In genomic region chr2:203238711-203239526, GRCh38 we compare ENCODE assay signal across 7 cellular contexts. TPM values are rescaled to one million over a fixed set of nuclear protein-coding genes. Genes with fewer than 3 reads are reported as not detected.
A peak's percentile ranks its signal among the peaks of the same experiment; 100 is the strongest.
DNase-seq lines count a peak whose midpoint lies in the region; ATAC-seq, FAIRE-seq and TF ChIP-seq lines count a peak whose summit lies in the region.

Gene CYP20A1, plus strand, starts transcription at chr2:203239018. Its CDS starts 45 bp downstream, at chr2:203239063.

- peaks cover 16% of the 10 kb centered on the region for H4K20me1 ChIP-seq in astrocyte (ENCODE audit: insufficient read depth, low read length)
- H4K20me1 ChIP-seq in hepatocyte (ENCODE audit: insufficient read depth, poor library complexity, severe bottlenecking): no peaks in the 10 kb centered on the region

- H3K4me2 ChIP-seq in astrocyte (ENCODE audit: low read length): peak within 1 kb of the TSS; percentile 86
- peak within 1 kb of the TSS; percentile 87 for H3K4me2 ChIP-seq in hepatocyte

- peaks cover 19% of the 10 kb centered on the region for H3K4me1 Mint-ChIP-seq in T-helper 2 cell treated with Interferon-gamma antibody and Interleukin-4, amounts not matched to agents 5 μg/mL and 100 μg/mL, for 36 hours (ENCODE audit: low read depth)
- peaks cover 3% of the 10 kb centered on the region for H3K4me1 Mint-ChIP-seq in astrocyte (ENCODE audit: low read depth, unreplicated experiment)

- peaks cover 26% of the 10 kb centered on the region for H3K36me3 Mint-ChIP-seq in T-helper 2 cell treated with Interferon-gamma antibody and Interleukin-4, amounts not matched to agents 5 μg/mL and 100 μg/mL, for 36 hours (ENCODE audit: low read depth)
- peaks cover 8% of the 10 kb centered on the region for H3K36me3 Mint-ChIP-seq in astrocyte (ENCODE audit: low read depth, unreplicated experiment)

- H3K9ac ChIP-seq in astrocyte (ENCODE audit: low read length): peak within 1 kb of the TSS; percentile 94

- TF ChIP-seq CTCF in astrocyte (IDR thresholded peaks at IDR 0.05; ENCODE audit: insufficient read depth, low read depth, low read length) (no peak), hepatocyte (IDR thresholded peaks at IDR 0.05; ENCODE audit: poor library complexity) (peak; percentile 32)

- no peaks in the 10 kb centered on the region for H3K27me3 ChIP-seq in astrocyte (ENCODE audit: insufficient read depth, low read length)
- no peaks in the 10 kb centered on the region for H3K27me3 ChIP-seq in hepatocyte

- no peaks in the 10 kb centered on the region for H3K9me2 ChIP-seq in hepatocyte (replicated peaks; ENCODE audit: insufficient read depth)

- H3K79me2 ChIP-seq in astrocyte (ENCODE audit: insufficient read depth, low read length) (peaks cover 39% of the 10 kb centered on the region), hepatocyte (peaks cover 38% of the 10 kb centered on the region)

- DNase-seq in NCI-H1930 (lab: John Stamatoyannopoulos, UW) (peak; percentile 89 to 95), astrocyte (ENCODE audit: low read depth) (peak; percentile 91), hepatocyte (ENCODE audit: low spot score) (peak; percentile 98), retina (peak; percentile 98)
- DNase-seq in T-helper 2 cell treated with Interferon-gamma antibody and Interleukin-4, amounts not matched to agents 5 μg/mL and 100 μg/mL, for 36 hours (ENCODE audit: low spot score): peak; percentile 98

- H3K27ac Mint-ChIP-seq in T-helper 2 cell treated with Interferon-gamma antibody and Interleukin-4, amounts not matched to agents 5 μg/mL and 100 μg/mL, for 36 hours: peak within 1 kb of the TSS; percentile 100
- H3K27ac Mint-ChIP-seq in astrocyte (ENCODE audit: unreplicated experiment): peak within 1 kb of the TSS; percentile 98

- no peaks in the 10 kb centered on the region for H3K27me3 Mint-ChIP-seq in T-helper 2 cell treated with Interferon-gamma antibody and Interleukin-4, amounts not matched to agents 5 μg/mL and 100 μg/mL, for 36 hours (ENCODE audit: low read depth)
- H3K27me3 Mint-ChIP-seq in astrocyte (ENCODE audit: low read depth, unreplicated experiment): no peaks in the 10 kb centered on the region

- WGBS in hepatocyte (ENCODE audit: low lambda C conversion rate, missing lambda C conversion rate): 1% methylated on average over 74 of the region's 80 CpGs

- peak within 1 kb of the TSS; percentile 98 for H3K27ac ChIP-seq in astrocyte (ENCODE audit: low read depth, low read length)
- H3K27ac ChIP-seq in hepatocyte: peak within 1 kb of the TSS; percentile 96

- H3K4me3 ChIP-seq in astrocyte (ENCODE audit: insufficient read depth, low read depth, low read length) (peak within 1 kb of the TSS; percentile 91), hepatocyte (peak within 1 kb of the TSS; percentile 95)

- H3K4me1 ChIP-seq in astrocyte (ENCODE audit: insufficient read depth, low read length): peaks cover 6% of the 10 kb centered on the region
- peaks cover 12% of the 10 kb centered on the region for H3K4me1 ChIP-seq in hepatocyte (ENCODE audit: insufficient read depth)

- peak; percentile 92 for ATAC-seq in GM18505 (IDR thresholded peaks at IDR 0.05; ENCODE audit: unreplicated experiment)
- peak; percentile 83 for ATAC-seq in HG02973 (IDR thresholded peaks at IDR 0.05; ENCODE audit: unreplicated experiment)

- H3K9me3 Mint-ChIP-seq in T-helper 2 cell treated with Interferon-gamma antibody and Interleukin-4, amounts not matched to agents 5 μg/mL and 100 μg/mL, for 36 hours: no peaks in the 10 kb centered on the region
- no peaks in the 10 kb centered on the region for H3K9me3 Mint-ChIP-seq in astrocyte (ENCODE audit: unreplicated experiment)

- H3K9me3 ChIP-seq in astrocyte (ENCODE audit: insufficient read depth, low read depth, low read length) (no peaks in the 10 kb centered on the region), hepatocyte (ENCODE audit: low read depth) (peaks cover 3% of the 10 kb centered on the region)

- peak within 1 kb of the TSS; percentile 96 for H3K4me3 Mint-ChIP-seq in T-helper 2 cell treated with Interferon-gamma antibody and Interleukin-4, amounts not matched to agents 5 μg/mL and 100 μg/mL, for 36 hours
- H3K4me3 Mint-ChIP-seq in astrocyte (ENCODE audit: unreplicated experiment): peak within 1 kb of the TSS; percentile 93

- no peak for FAIRE-seq in astrocyte (lab: Jason Lieb, UNC)

- TF ChIP-seq POLR2A in GM18505 (IDR thresholded peaks at IDR 0.05; ENCODE audit: borderline replicate concordance, extremely low read depth, insufficient read depth, insufficient read length): peak; percentile 98

- H3K36me3 ChIP-seq in astrocyte (ENCODE audit: insufficient read depth, low read length) (no peaks in the 10 kb centered on the region), hepatocyte (replicated peaks; ENCODE audit: insufficient read depth, low read depth) (no peaks in the 10 kb centered on the region)

- H2AFZ ChIP-seq in astrocyte (ENCODE audit: low read depth, low read length): peak within 1 kb of the TSS; percentile 94
- peak within 1 kb of the TSS; percentile 97 for H2AFZ ChIP-seq in hepatocyte

RNA-seq across cellular contexts. Expression of gene CYP20A1, which starts in this region (rescaled TPM):
- total RNA-seq in astrocyte (14.4 and 17.3 TPM in 2 replicates), hepatocyte (22.0 and 26.5 TPM in 2 replicates)
- 17.8 and 18.3 TPM in 2 replicates for polyA plus RNA-seq in hepatocyte

Comparison
In these comparisons a context has a peak if more than half of its experiments do, and no peak if none do; other contexts are left out.
1. Peak in every context shown above with its lines: DNase-seq, ATAC-seq, H3K4me3 ChIP-seq and H3K27ac ChIP-seq.